In the genomic region with DNA sequence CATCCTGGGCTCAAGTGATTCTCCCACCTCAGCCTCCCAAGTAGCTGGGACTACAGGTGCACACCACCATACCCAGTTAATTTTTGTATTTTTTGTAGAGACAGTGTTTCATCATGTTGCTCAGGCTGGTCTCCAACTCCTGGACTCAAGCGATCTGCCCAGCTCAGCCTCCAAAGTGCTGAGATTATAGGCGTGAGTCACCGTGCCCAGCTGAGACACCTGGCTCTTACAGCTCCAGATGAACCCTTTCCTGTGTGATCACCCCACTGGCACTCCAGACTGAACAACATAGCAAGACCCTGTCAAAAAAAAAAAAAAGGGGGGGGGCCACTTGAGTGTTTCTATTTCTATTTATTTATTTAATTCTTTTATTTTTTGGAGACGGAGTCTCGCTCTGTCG, we compare ENCODE assay signal across 1 cellular context.
TF ChIP-seq lines count a peak whose summit lies in the region.

No MANE protein-coding gene starts in this region.

TF ChIP-seq in HepG2, 621 proteins besides CTCF, POLR2A, EP300 and RAD21:
- TF ChIP-seq ZNF121 (CRISPR knock-in tag; IDR thresholded peaks at IDR 0.05) (peak; percentile 49; the same call in 1 of the 2 replicates), ZNF12 (CRISPR knock-in tag; IDR thresholded peaks at IDR 0.05) (no peak), CBX5 (CRISPR knock-in tag; IDR thresholded peaks at IDR 0.05; ENCODE audit: borderline replicate concordance) (no peak), ZBTB38 (CRISPR knock-in tag; IDR thresholded peaks at IDR 0.05) (peak; percentile 27; the same call in 1 of the 2 replicates)
